ENCODE assay signal across 10 cellular contexts in genomic region chr6:111590209-111590955, GRCh38. TPM values are rescaled to one million over a fixed set of nuclear protein-coding genes. Genes with fewer than 3 reads are reported as not detected.
DNase-seq lines count a peak whose midpoint lies in the region; ATAC-seq and TF ChIP-seq lines count a peak whose summit lies in the region.
"Had no signal": no experiment of that assay in that cellular context is flagged by ENCODE, and none has a peak within 500 bp of the region (broad histone marks: within the 10 kb centered on the region; RNA-seq: fewer than 3 reads in every experiment).

No MANE protein-coding gene starts in this region.

- peak overlapping the region in 1 of 2 experiments; percentile 16 for H3K18ac ChIP-seq in mesenchymal stem cell (ENCODE audit: low read depth in 1 of 2, low read length in 2 of 2)

- TF ChIP-seq CTCF in HEK293 (tag by site-specific recombination; IDR thresholded peaks at IDR 0.05) (no peak), cardiac fibroblast (IDR thresholded peaks at IDR 0.05; ENCODE audit: low read depth, low read length) (no peak), thyroid gland (IDR thresholded peaks at IDR 0.05) (no peak), natural killer cell (IDR thresholded peaks at IDR 0.05) (no peak)

- no peak overlapping the region for H4K91ac ChIP-seq in mesenchymal stem cell (ENCODE audit: low read length)

- H4K8ac ChIP-seq in mesenchymal stem cell (ENCODE audit: low read length): no peak overlapping the region

- CTCF ChIA-PET in HEK293 (lab: Yijun Ruan, JAX): interaction anchor here (1.6 kb wide), 1 partner anchor 9 kb away, joined by 3 read pairs; no protein-coding TSS in a partner anchor

- H3K4me3 ChIP-seq in HEK293 (ENCODE audit: low read depth, low read length): no peak overlapping the region
- no peak overlapping the region for H3K4me3 ChIP-seq in cardiac fibroblast (replicated peaks in 1 of 2; ENCODE audit: low read depth in 2 of 2, low read length in 2 of 2)
- H3K4me3 ChIP-seq in mesenchymal stem cell (ENCODE audit: insufficient read depth in 1 of 2, low read depth in 1 of 2, low read length in 2 of 2): peak overlapping the region in 1 of 2 experiments; percentile 50
- H3K4me3 ChIP-seq in thyroid gland (replicated peaks in 1 of 3): no peak overlapping the region

- H3K4me3 Mint-ChIP-seq in natural killer cell: no peak overlapping the region

- H2AK5ac ChIP-seq in mesenchymal stem cell (ENCODE audit: low read length, severe bottlenecking): no peak overlapping the region

- H3K4ac ChIP-seq in mesenchymal stem cell (ENCODE audit: low read depth in 1 of 2, low read length in 2 of 2): peak overlapping the region in 1 of 2 experiments; percentile 42

- intact Hi-C loops in thyroid gland (cut with DNase I): no loop called here
- intact Hi-C loops in natural killer cell (cut with micrococcal nuclease): no loop called here

- no peaks in the 10 kb centered on the region for H3K27me3 ChIP-seq in mesenchymal stem cell (ENCODE audit: control insufficient read depth in 1 of 2, insufficient read depth in 1 of 2, low read length in 2 of 2)
- no peaks in the 10 kb centered on the region for H3K27me3 ChIP-seq in thyroid gland

- POLR2A ChIA-PET in HEK293 (lab: Yijun Ruan, JAX): interaction anchor here (1.2 to 1.8 kb wide), 3 partner anchors 10 to 107 kb away, joined by 4 to 11 read pairs (median 4); partner anchors contain the start of genes REV3L and TRAF3IP2

- peaks cover 10% of the 10 kb centered on the region for H3K79me1 ChIP-seq in mesenchymal stem cell (replicated peaks; ENCODE audit: low read length, poor library complexity, severe bottlenecking)

- ATAC-seq in natural killer cell: no peak
- no peak for ATAC-seq in GM21576 (IDR thresholded peaks at IDR 0.05; ENCODE audit: unreplicated experiment)
- ATAC-seq in GM21717 (IDR thresholded peaks at IDR 0.05; ENCODE audit: unreplicated experiment): no peak

- H3K36me3 ChIP-seq in HEK293 (ENCODE audit: control insufficient read depth in 2 of 2, insufficient read depth in 1 of 2, low read length in 2 of 2) (peaks cover 0 to 4% of the 10 kb centered on the region in 2 experiments; a peak in 1 of 3 replicates), mesenchymal stem cell (ENCODE audit: control insufficient read depth in 1 of 2, insufficient read depth in 2 of 2, low read depth in 1 of 2, low read length in 2 of 2) (peaks cover 0 to 65% of the 10 kb centered on the region in 2 experiments), thyroid gland (no peaks in the 10 kb centered on the region)

- H2AFZ ChIP-seq in mesenchymal stem cell (ENCODE audit: low read depth, low read length): no peak overlapping the region

- no peaks in the 10 kb centered on the region for H3K9me3 Mint-ChIP-seq in natural killer cell

- no peak for TF ChIP-seq POLR2A in thyroid gland (IDR thresholded peaks at IDR 0.05)

- no peak overlapping the region for H3K14ac ChIP-seq in mesenchymal stem cell (ENCODE audit: low read length in 2 of 2)

- 98% methylated on average over 6 of the region's 9 CpGs for WGBS in mesenchymal stem cell
- WGBS in thyroid gland, 2 donors: 71 to 86% methylated on average over 9 of the region's 9 CpGs

- H3K9ac ChIP-seq in mesenchymal stem cell (ENCODE audit: low read length): peak overlapping the region; percentile 82

- H2BK5ac ChIP-seq in mesenchymal stem cell (ENCODE audit: low read depth, low read length, poor library complexity, severe bottlenecking): no peak overlapping the region

- H3K4me1 Mint-ChIP-seq in natural killer cell: peaks cover 13 to 21% of the 10 kb centered on the region in 2 donors

- no peaks in the 10 kb centered on the region for H3K27me3 Mint-ChIP-seq in natural killer cell (ENCODE audit: low read depth in 2 of 2)

- no peak overlapping the region for H3K27ac Mint-ChIP-seq in natural killer cell

- H3K4me1 ChIP-seq in HEK293 (ENCODE audit: control insufficient read depth, insufficient read depth, low read length) (peaks cover 24% of the 10 kb centered on the region), mesenchymal stem cell (ENCODE audit: control insufficient read depth, insufficient read depth, low read depth, low read length) (peaks cover 15% of the 10 kb centered on the region), thyroid gland (peaks cover 13 to 42% of the 10 kb centered on the region in 2 donors)

- peak overlapping the region; percentile 1 for H2BK120ac ChIP-seq in mesenchymal stem cell (ENCODE audit: low read depth, low read length)

- H3K9me3 ChIP-seq in HEK293 (ENCODE audit: control insufficient read depth, insufficient read depth, low read depth, low read length) (no peaks in the 10 kb centered on the region), mesenchymal stem cell (ENCODE audit: control insufficient read depth, low read length) (no peaks in the 10 kb centered on the region), thyroid gland (no peaks in the 10 kb centered on the region)

- peak overlapping the region; percentile 40; the same call in 1 of the 2 replicates for H3K27ac ChIP-seq in HEK293 (ENCODE audit: extremely low read depth, low read depth, low read length)
- H3K27ac ChIP-seq in mesenchymal stem cell (ENCODE audit: low read length, poor library complexity, severe bottlenecking): no peak overlapping the region
- peak overlapping the region; percentile 58 to 72 (median 72) for H3K27ac ChIP-seq in thyroid gland

- peaks cover 11% of the 10 kb centered on the region for H3K36me3 Mint-ChIP-seq in natural killer cell

- DNase-seq in cardiac fibroblast (ENCODE audit: low read depth in 2 of 2): peak; percentile 35 to 53
- no peak for DNase-seq in mesenchymal stem cell
- DNase-seq in thyroid gland: no peak
- no peak for DNase-seq in natural killer cell
- no peak for DNase-seq in 8988T
- DNase-seq: HCEC 1CT, NCI-H2107 had no signal

- no peak overlapping the region for H3K4me2 ChIP-seq in mesenchymal stem cell (ENCODE audit: low read length, poor library complexity, severe bottlenecking)

- H3K23ac ChIP-seq in mesenchymal stem cell (ENCODE audit: low read length in 2 of 2): no peak overlapping the region

- H2BK15ac ChIP-seq in mesenchymal stem cell (ENCODE audit: low read depth, poor library complexity, severe bottlenecking): no peak overlapping the region

- peak overlapping the region in 1 of 2 experiments; percentile 70 for H2BK12ac ChIP-seq in mesenchymal stem cell (ENCODE audit: low read length in 2 of 2)

TF ChIP-seq in HEK293, 187 proteins besides CTCF, POLR2A, EP300 and RAD21:
- TF ChIP-seq ZNF548 (tag by site-specific recombination; IDR thresholded peaks at IDR 0.05): no peak
- no peak for TF ChIP-seq ZSCAN30 (tag by site-specific recombination; IDR thresholded peaks at IDR 0.05)
- no peak for TF ChIP-seq ZBTB21 (tag by site-specific recombination; IDR thresholded peaks at IDR 0.05)
- TF ChIP-seq MYNN (tag by site-specific recombination; IDR thresholded peaks at IDR 0.05; ENCODE audit: borderline replicate concordance): no peak
- TF ChIP-seq, protein P1, sequence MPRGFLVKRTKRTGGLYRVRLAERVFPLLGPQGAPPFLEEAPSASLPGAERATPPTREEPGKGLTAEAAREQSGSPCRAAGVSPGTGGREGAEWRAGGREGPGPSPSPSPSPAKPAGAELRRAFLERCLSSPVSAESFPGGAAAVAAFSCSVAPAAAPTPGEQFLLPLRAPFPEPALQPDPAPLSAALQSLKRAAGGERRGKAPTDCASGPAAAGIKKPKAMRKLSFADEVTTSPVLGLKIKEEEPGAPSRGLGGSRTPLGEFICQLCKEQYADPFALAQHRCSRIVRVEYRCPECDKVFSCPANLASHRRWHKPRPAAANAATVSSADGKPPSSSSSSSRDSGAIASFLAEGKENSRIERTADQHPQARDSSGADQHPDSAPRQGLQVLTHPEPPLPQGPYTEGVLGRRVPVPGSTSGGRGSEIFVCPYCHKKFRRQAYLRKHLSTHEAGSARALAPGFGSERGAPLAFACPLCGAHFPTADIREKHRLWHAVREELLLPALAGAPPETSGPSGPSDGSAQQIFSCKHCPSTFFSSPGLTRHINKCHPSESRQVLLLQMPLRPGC (tag by site-specific recombination; IDR thresholded peaks at IDR 0.05): no peak
TF ChIP-seq in HEK293: peak in this region for 0.

RNA-seq across cellular contexts. Expression of gene TRAF3IP2, which starts 15.3 kb away (rescaled TPM):
- polyA plus RNA-seq in mesenchymal stem cell (2013, experiment 1 of 2): 12.5 TPM
- polyA plus RNA-seq in mesenchymal stem cell (2013, experiment 2 of 2): 13.1 TPM
- total RNA-seq in thyroid gland (10 to 100 TPM; 33.2 to 39.6 (median 37.0) TPM), natural killer cell (10 to 100 TPM in 1 of 3 donors, 1 to 10 TPM in 2; 9.8 to 14.7 (median 9.9) TPM)

Comparison
In these comparisons a context has a peak if more than half of its experiments do, and no peak if none do; other contexts are left out.
1. DNase-seq: peak in cardiac fibroblast (2 of 2); none in mesenchymal stem cell (single experiment), thyroid gland (0 of 2), natural killer cell (single experiment) and 8988T (single experiment).